ENCODE assay signal across 1 cellular context in the genomic region with DNA sequence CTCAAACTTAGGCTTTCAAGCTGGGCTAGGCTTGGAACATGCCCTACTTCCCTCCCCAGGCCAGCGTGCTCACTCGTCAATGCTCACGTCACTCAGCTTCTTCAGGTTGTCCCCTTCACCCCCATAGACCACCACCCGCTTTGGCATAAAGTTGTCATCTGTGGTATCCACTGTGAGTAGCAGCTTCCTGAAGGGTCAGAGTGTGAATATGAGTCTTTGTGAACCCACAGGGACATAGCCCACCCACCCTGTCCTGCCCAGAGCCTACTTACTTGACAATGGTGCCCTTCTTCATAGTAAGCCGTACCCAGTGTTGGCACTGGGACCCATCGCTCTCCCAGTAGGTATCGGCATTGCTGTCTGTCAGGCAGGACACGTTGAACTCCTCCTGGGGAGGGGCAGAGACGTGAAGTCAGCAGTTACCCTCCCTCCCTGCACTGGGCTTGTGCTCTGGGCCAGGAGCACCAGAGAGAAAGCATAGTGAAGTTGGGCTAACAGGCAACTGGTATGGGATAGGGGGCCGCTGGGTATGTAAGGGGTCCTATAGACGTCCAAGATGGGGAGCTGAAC.
TF ChIP-seq lines count a peak whose summit lies in the region.

No MANE protein-coding gene starts in this region.

TF ChIP-seq in K562, 482 proteins besides CTCF, POLR2A, EP300 and RAD21:
- TF ChIP-seq HMGN3 (IDR thresholded peaks at IDR 0.05; ENCODE audit: borderline replicate concordance, extremely low read depth, insufficient read length, low read depth, low read length) (no peak), MIER1 (IDR thresholded peaks at IDR 0.05; ENCODE audit: low read depth) (no peak), ZNF354B (CRISPR knock-in tag; IDR thresholded peaks at IDR 0.05) (no peak), ZNF584 (CRISPR knock-in tag; IDR thresholded peaks at IDR 0.05; ENCODE audit: low read depth) (no peak), POU5F1 (IDR thresholded peaks at IDR 0.05; ENCODE audit: borderline replicate concordance, low read depth, low read length, partially characterized antibody) (no peak), CBX3 (IDR thresholded peaks at IDR 0.05; ENCODE audit: borderline replicate concordance in 1 of 2, low read length in 2 of 2) (no peak), SRSF7 (optimal IDR thresholded peaks at IDR 0.05; ENCODE audit: low read depth, low read length) (no peak)
